ENCODE assay signal across 1 cellular context in the genomic region with DNA sequence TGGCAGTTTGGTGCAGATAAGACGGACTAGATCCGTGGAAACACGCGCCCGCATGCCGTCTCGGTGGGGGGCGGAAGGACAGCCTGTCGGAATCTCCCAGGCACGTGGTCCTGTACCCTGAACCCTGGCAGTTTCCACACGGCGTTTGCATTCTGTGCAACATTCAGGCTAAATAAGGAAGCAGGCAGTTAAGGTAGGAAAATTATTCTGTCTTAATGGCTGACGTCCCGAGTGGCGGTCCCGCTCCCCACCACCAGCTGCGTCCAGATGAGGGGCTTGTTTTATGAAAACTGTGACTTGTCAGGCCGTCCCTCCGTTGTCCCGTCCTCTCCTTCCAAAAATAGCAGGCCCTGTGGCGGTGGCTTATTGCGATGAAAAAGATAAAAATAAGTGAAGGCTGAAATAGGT.
TF ChIP-seq lines count a peak whose summit lies in the region.

No MANE protein-coding gene starts in this region.

TF ChIP-seq in K562, 482 proteins besides CTCF, POLR2A, EP300 and RAD21 (continued from another document and continues in another):
- peak; percentile 41; the same call in 1 of the 2 replicates for TF ChIP-seq MYC (IDR thresholded peaks at IDR 0.05; ENCODE audit: low read depth, low read length)
- TF ChIP-seq MYC (CRISPR knock-in tag; IDR thresholded peaks at IDR 0.05; ENCODE audit: borderline replicate concordance, low read depth), result no peak
- TF ChIP-seq POLR2AphosphoS5 (IDR thresholded peaks at IDR 0.05; ENCODE audit: control insufficient read depth, insufficient read depth, low read depth, low read length), result no peak
- no peak for TF ChIP-seq SRSF9 (IDR thresholded peaks at IDR 0.05; ENCODE audit: borderline replicate concordance, low read depth, low read length)
- TF ChIP-seq KDM2B (CRISPR knock-in tag; IDR thresholded peaks at IDR 0.05), result no peak
- TF ChIP-seq, protein P1, sequence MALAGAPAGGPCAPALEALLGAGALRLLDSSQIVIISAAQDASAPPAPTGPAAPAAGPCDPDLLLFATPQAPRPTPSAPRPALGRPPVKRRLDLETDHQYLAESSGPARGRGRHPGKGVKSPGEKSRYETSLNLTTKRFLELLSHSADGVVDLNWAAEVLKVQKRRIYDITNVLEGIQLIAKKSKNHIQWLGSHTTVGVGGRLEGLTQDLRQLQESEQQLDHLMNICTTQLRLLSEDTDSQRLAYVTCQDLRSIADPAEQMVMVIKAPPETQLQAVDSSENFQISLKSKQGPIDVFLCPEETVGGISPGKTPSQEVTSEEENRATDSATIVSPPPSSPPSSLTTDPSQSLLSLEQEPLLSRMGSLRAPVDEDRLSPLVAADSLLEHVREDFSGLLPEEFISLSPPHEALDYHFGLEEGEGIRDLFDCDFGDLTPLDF (CRISPR knock-in tag; IDR thresholded peaks at IDR 0.05), result no peak
- TF ChIP-seq ZNF184 (CRISPR knock-in tag; IDR thresholded peaks at IDR 0.05), result no peak
- TF ChIP-seq TEAD1 (CRISPR knock-in tag; IDR thresholded peaks at IDR 0.05), result peak in 1 of 2 experiments; percentile 52; a peak in 1 of 4 replicates
- no peak for TF ChIP-seq PKNOX1 (IDR thresholded peaks at IDR 0.05)
- TF ChIP-seq SP1 (CRISPR knock-in tag; IDR thresholded peaks at IDR 0.05), result no peak
- peak; percentile 70 for TF ChIP-seq USF1 (CRISPR knock-in tag; IDR thresholded peaks at IDR 0.05)
- TF ChIP-seq ZNF740 (CRISPR knock-in tag; IDR thresholded peaks at IDR 0.05), result 0 out of 2 replicates have a peak, but pooled peaks have one; percentile 49
- no peak for TF ChIP-seq ZNF740 (tag; IDR thresholded peaks at IDR 0.05)
- no peak for TF ChIP-seq GATAD2A (IDR thresholded peaks at IDR 0.05)
- no peak for TF ChIP-seq ZNF764 (CRISPR knock-in tag; IDR thresholded peaks at IDR 0.05; ENCODE audit: low read depth)
- TF ChIP-seq, protein P2, sequence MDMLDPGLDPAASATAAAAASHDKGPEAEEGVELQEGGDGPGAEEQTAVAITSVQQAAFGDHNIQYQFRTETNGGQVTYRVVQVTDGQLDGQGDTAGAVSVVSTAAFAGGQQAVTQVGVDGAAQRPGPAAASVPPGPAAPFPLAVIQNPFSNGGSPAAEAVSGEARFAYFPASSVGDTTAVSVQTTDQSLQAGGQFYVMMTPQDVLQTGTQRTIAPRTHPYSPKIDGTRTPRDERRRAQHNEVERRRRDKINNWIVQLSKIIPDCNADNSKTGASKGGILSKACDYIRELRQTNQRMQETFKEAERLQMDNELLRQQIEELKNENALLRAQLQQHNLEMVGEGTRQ (CRISPR knock-in tag; IDR thresholded peaks at IDR 0.05), result 0 out of 2 replicates have a peak, but pooled peaks have one; percentile 4
- no peak for TF ChIP-seq NCOA6 (IDR thresholded peaks at IDR 0.05)
- no peak for TF ChIP-seq ZNF280B (CRISPR knock-in tag; IDR thresholded peaks at IDR 0.05)
- no peak for TF ChIP-seq RFX7 (CRISPR knock-in tag; IDR thresholded peaks at IDR 0.05)
- no peak for TF ChIP-seq CLOCK (CRISPR knock-in tag; IDR thresholded peaks at IDR 0.05; ENCODE audit: borderline replicate concordance)
- TF ChIP-seq ZNF589 (CRISPR knock-in tag; IDR thresholded peaks at IDR 0.05; ENCODE audit: low read depth), result 0 out of 2 replicates have a peak, but pooled peaks have one; percentile 21
- no peak for TF ChIP-seq ATF1 (CRISPR knock-in tag; IDR thresholded peaks at IDR 0.05)
- no peak for TF ChIP-seq ATF1 (tag; IDR thresholded peaks at IDR 0.05)
- no peak for TF ChIP-seq ETV5 (CRISPR knock-in tag; IDR thresholded peaks at IDR 0.05; ENCODE audit: low read depth)
- 0 out of 2 replicates have a peak, but pooled peaks have one; percentile 28 for TF ChIP-seq ZNF143 (CRISPR knock-in tag; IDR thresholded peaks at IDR 0.05)
- TF ChIP-seq, protein P3, sequence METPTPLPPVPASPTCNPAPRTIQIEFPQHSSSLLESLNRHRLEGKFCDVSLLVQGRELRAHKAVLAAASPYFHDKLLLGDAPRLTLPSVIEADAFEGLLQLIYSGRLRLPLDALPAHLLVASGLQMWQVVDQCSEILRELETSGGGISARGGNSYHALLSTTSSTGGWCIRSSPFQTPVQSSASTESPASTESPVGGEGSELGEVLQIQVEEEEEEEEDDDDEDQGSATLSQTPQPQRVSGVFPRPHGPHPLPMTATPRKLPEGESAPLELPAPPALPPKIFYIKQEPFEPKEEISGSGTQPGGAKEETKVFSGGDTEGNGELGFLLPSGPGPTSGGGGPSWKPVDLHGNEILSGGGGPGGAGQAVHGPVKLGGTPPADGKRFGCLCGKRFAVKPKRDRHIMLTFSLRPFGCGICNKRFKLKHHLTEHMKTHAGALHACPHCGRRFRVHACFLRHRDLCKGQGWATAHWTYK (CRISPR knock-in tag; IDR thresholded peaks at IDR 0.05), result 0 out of 2 replicates have a peak, but pooled peaks have one; percentile 21
- no peak for TF ChIP-seq TEAD4 (IDR thresholded peaks at IDR 0.05; ENCODE audit: low read length)
- peak; percentile 90; the same call in 1 of the 2 replicates for TF ChIP-seq TEAD4 (CRISPR knock-in tag; IDR thresholded peaks at IDR 0.05; ENCODE audit: borderline replicate concordance)
- TF ChIP-seq E2F6 (IDR thresholded peaks at IDR 0.05; ENCODE audit: borderline replicate concordance in 1 of 2, extremely low read depth in 1 of 2, insufficient read depth in 1 of 2, insufficient read length in 1 of 2, low read depth in 1 of 2, low read length in 1 of 2, poor library complexity in 1 of 2, severe bottlenecking in 1 of 2), result peak; percentile 51 to 73
- TF ChIP-seq, protein P4, sequence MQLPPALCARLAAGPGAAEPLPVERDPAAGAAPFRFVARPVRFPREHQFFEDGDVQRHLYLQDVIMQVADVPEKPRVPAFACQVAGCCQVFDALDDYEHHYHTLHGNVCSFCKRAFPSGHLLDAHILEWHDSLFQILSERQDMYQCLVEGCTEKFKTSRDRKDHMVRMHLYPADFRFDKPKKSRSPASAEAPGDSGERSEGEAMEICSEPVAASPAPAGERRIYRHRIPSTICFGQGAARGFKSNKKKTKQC (CRISPR knock-in tag; IDR thresholded peaks at IDR 0.05), result peak; percentile 74; the same call in 1 of the 2 replicates
- no peak for TF ChIP-seq ZNF507 (tag; conservative IDR thresholded peaks at IDR 0.05)
- no peak for TF ChIP-seq NR1H2 (CRISPR knock-in tag; IDR thresholded peaks at IDR 0.05)
- TF ChIP-seq CXXC5 (CRISPR knock-in tag; IDR thresholded peaks at IDR 0.05), result 0 out of 2 replicates have a peak, but pooled peaks have one; percentile 43
- TF ChIP-seq CREB1 (IDR thresholded peaks at IDR 0.05), result no peak
- TF ChIP-seq CREB1 (CRISPR knock-in tag; IDR thresholded peaks at IDR 0.05), result peak; percentile 48; the same call in 1 of the 2 replicates
- no peak for TF ChIP-seq HDAC3 (IDR thresholded peaks at IDR 0.05; ENCODE audit: borderline replicate concordance, partially characterized antibody)
- no peak for TF ChIP-seq SMARCB1 (IDR thresholded peaks at IDR 0.05; ENCODE audit: insufficient read length, low read depth)
- TF ChIP-seq ZKSCAN3 (CRISPR knock-in tag; IDR thresholded peaks at IDR 0.05), result no peak
- no peak for TF ChIP-seq SIX5 (IDR thresholded peaks at IDR 0.05; ENCODE audit: borderline replicate concordance in 1 of 2, insufficient read depth in 1 of 2, low read depth in 1 of 2, low read length in 2 of 2)
- no peak for TF ChIP-seq ZNF311 (CRISPR knock-in tag; IDR thresholded peaks at IDR 0.05)
